In the genomic region with DNA sequence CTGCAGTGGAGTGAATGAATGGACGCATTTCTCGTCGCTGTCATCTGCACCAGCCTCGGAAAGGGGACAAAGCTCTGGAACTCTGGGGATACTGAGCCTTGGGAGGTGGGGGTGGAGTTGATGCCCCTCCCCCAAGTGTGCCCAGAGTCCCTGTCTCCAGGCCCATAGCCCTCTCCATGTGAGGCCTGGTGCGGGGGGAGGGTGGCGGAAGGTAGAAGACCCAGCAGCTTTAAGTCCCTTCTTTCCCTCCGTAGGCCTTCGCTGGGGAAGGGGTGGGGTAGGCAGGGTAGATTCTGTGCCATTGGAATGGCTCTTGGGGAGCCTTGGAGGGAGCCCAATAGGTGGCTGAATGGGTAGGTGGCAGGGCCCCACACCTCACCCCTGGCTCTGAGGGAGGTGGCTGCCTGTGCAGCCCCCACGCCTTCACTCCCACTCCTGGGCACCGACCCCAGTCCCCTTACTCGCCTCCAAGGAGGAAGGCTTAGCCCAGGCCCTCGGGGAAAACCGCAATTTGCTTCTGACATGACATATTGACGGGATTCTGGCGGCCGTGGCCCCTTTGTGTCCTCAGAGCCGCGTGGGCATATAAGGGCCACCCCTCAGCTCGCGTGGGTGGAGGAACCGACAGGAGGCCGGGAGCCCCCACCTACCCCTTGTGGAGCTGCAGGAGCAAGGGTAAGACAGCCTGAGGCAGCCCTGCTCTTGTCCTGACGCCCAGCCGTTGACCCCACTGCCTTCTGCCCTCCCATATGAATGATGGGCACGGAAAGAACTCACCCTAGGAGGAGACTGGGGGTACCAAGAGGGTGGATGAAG, we compare ENCODE assay signal across 23 cellular contexts. TPM values are rescaled to one million over a fixed set of nuclear protein-coding genes. Genes with fewer than 3 reads are reported as not detected.
"Had no signal": no experiment of that assay in that cellular context is flagged by ENCODE, and none has a peak within 500 bp of the region (broad histone marks: within the 10 kb centered on the region; RNA-seq: fewer than 3 reads in every experiment).

A gene with protein sequence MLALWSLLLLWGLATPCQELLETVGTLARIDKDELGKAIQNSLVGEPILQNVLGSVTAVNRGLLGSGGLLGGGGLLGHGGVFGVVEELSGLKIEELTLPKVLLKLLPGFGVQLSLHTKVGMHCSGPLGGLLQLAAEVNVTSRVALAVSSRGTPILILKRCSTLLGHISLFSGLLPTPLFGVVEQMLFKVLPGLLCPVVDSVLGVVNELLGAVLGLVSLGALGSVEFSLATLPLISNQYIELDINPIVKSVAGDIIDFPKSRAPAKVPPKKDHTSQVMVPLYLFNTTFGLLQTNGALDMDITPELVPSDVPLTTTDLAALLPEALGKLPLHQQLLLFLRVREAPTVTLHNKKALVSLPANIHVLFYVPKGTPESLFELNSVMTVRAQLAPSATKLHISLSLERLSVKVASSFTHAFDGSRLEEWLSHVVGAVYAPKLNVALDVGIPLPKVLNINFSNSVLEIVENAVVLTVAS (plus strand): TSS at position 613 of the 816 bp plus-strand sequence. CDS start 1,533 bp downstream, outside the sequence.

- H3K36me3 ChIP-seq: ascending aorta had no signal

- DNase-seq: activated CD4-positive, alpha-beta T cell treated with anti-CD3 and anti-CD28 coated beads for 48 hours; activated CD4-positive, alpha-beta T cell treated with anti-CD3 and anti-CD28 coated beads, Interleukin-2, amount 50 U/mL, for 4 hours; activated CD4-positive, CD25-positive, alpha-beta regulatory T cell treated with anti-CD3 and anti-CD28 coated beads, Interleukin-2, amount 50 U/mL, for 72 hours; activated CD8-positive, alpha-beta memory T cell treated with anti-CD3 and anti-CD28 coated beads, Interleukin-2, amount 50 U/mL, for 48 hours; activated CD8-positive, alpha-beta T cell treated with anti-CD3 and anti-CD28 coated beads, Interleukin-2, amount 10 ng/mL, durations not matched to agents 7 days and 5 days; activated T-cell treated with anti-CD3 and anti-CD28 coated beads, Interleukin-2, amount 50 U/mL, for 1 hour; amniotic stem cell; body of pancreas; central memory CD4-positive, alpha-beta T cell; Kasumi-1; NCI-H1105 treated with DMSO at 0.1 percent for 48 hours; NCI-H1436 treated with DMSO at 0.1 percent for 48 hours; NCI-H187; NCI-H2081; NCI-H446; NCI-H524; PC-9; SHP77 treated with DMSO at 0.1 percent for 48 hours had no signal

- H3K36me3 Mint-ChIP-seq: activated naive CD4-positive, alpha-beta T cell treated with anti-CD3 and anti-CD28 coated beads, Interleukin-2, amount 50 U/mL, for 24 hours had no signal

- H3K4me2 ChIP-seq: PC-9 had no signal

- H3K4me1 ChIP-seq: ascending aorta, body of pancreas had no signal

- H3K27ac ChIP-seq: ascending aorta, body of pancreas, PC-9 had no signal

- H3K4me1 Mint-ChIP-seq: activated naive CD4-positive, alpha-beta T cell treated with anti-CD3 and anti-CD28 coated beads, Interleukin-2, amount 50 U/mL, for 24 hours had no signal

- H3K9me3 Mint-ChIP-seq: activated naive CD4-positive, alpha-beta T cell treated with anti-CD3 and anti-CD28 coated beads, Interleukin-2, amount 50 U/mL, for 24 hours; T-helper 1 cell treated with Interleukin-12 subunit alpha and Interleukin-12 subunit beta and Interleukin-4 antibody, amounts not matched to agents 30 μg/mL and 1 μg/mL, for 36 hours had no signal

- H3K27me3 Mint-ChIP-seq: activated naive CD4-positive, alpha-beta T cell treated with anti-CD3 and anti-CD28 coated beads, Interleukin-2, amount 50 U/mL, for 24 hours had no signal

- H3K4me3 ChIP-seq: ascending aorta, body of pancreas, PC-9 had no signal

- H3K27me3 ChIP-seq: ascending aorta, body of pancreas had no signal

- H2AFZ ChIP-seq: PC-9 had no signal

- H3K27ac Mint-ChIP-seq: activated CD8-positive, alpha-beta T cell treated with anti-CD3 and anti-CD28 coated beads, Interleukin-2, amount 10 ng/mL, durations not matched to agents 7 days and 5 days; activated naive CD4-positive, alpha-beta T cell treated with anti-CD3 and anti-CD28 coated beads, Interleukin-2, amount 50 U/mL, for 24 hours; T-helper 1 cell treated with Interleukin-12 subunit alpha and Interleukin-12 subunit beta and Interleukin-4 antibody, amounts not matched to agents 30 μg/mL and 1 μg/mL, for 36 hours had no signal

- ATAC-seq: activated CD8-positive, alpha-beta T cell treated with anti-CD3 and anti-CD28 coated beads, Interleukin-2, amount 10 ng/mL, durations not matched to agents 7 days and 5 days; body of pancreas had no signal

- H3K4me3 Mint-ChIP-seq: activated CD8-positive, alpha-beta T cell treated with anti-CD3 and anti-CD28 coated beads, Interleukin-2, amount 10 ng/mL, durations not matched to agents 7 days and 5 days; activated naive CD4-positive, alpha-beta T cell treated with anti-CD3 and anti-CD28 coated beads, Interleukin-2, amount 50 U/mL, for 24 hours; T-helper 1 cell treated with Interleukin-12 subunit alpha and Interleukin-12 subunit beta and Interleukin-4 antibody, amounts not matched to agents 30 μg/mL and 1 μg/mL, for 36 hours had no signal

- H3K9me3 ChIP-seq: ascending aorta, body of pancreas had no signal

RNA-seq across cellular contexts. Expression of the gene that starts here (rescaled TPM):
- total RNA-seq: activated CD8-positive, alpha-beta T cell treated with anti-CD3 and anti-CD28 coated beads, Interleukin-2, amount 10 ng/mL, durations not matched to agents 7 days and 5 days; ascending aorta; body of pancreas; bronchial epithelial cell; PC-9; SK-MEL-5 had no signal
